In the genomic region with DNA sequence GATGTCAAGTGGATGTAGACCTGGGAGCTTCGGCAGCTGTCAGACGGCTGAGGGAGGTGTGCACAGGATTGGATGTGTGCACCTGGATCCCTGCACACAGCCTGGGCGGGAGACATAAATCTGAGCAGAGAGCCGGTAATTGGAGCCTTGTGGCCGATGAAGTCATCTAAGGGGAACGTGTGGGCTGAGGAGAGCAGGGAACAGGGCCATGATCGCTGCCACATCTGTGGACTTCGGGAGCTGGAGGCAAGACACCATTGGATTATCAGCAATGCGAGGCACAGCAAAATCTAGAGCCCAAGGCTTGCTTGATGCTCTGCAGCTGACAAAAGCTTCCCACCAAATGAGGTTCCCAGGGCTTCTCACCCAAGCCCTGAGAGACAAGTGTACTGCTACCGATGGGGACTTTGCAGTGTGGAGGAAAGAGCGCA, we compare ENCODE assay signal across 19 cellular contexts.
DNase-seq lines count a peak whose midpoint lies in the region; ATAC-seq and TF ChIP-seq lines count a peak whose summit lies in the region.
"Had no signal": no experiment of that assay in that cellular context is flagged by ENCODE, and none has a peak within 500 bp of the region (broad histone marks: within the 10 kb centered on the region; RNA-seq: fewer than 3 reads in every experiment).

No MANE protein-coding gene starts in this region.

- TF ChIP-seq CTCF in foreskin fibroblast (IDR thresholded peaks at IDR 0.05; ENCODE audit: low read depth, low read length): no peak

- no peak for ATAC-seq in HG02623 (IDR thresholded peaks at IDR 0.05; ENCODE audit: unreplicated experiment)
- ATAC-seq: A549; activated CD8-positive, alpha-beta T cell treated with anti-CD3 and anti-CD28 coated beads, Interleukin-2, amount 10 ng/mL, durations not matched to agents 7 days and 5 days; activated naive CD8-positive, alpha-beta T cell treated with anti-CD3 and anti-CD28 coated beads, Interleukin-2, amount 50 U/mL, for 24 hours; GM12878; K562; stimulated activated naive CD8-positive, alpha-beta T cell treated with anti-CD3 and anti-CD28 coated beads, Interleukin-15, Interleukin-2, amounts not matched to agents 100 U/mL and 50 U/mL, for 24 hours had no signal

- no peak overlapping the region for H3K4me3 ChIP-seq in foreskin fibroblast (ENCODE audit: low read depth in 1 of 2, low read length in 2 of 2)
- H3K4me3 ChIP-seq: A549, dorsolateral prefrontal cortex, GM12878, heart right ventricle, K562, upper lobe of left lung had no signal

- TF ChIP-seq RAD21 in Ishikawa (IDR thresholded peaks at IDR 0.05; ENCODE audit: low read depth): no peak

- DNase-seq in NCI-H2107 treated with DMSO at 0.1 percent for 48 hours (lab: John Stamatoyannopoulos, UW; ENCODE audit: unreplicated experiment) (peak; percentile 5), NCI-H2107 (lab: John Stamatoyannopoulos, UW) (no peak), foreskin fibroblast (peak; percentile 36 to 75), stromal cell of bone marrow (ENCODE audit: low read depth) (peak; percentile 11), SIG-M5 (lab: John Stamatoyannopoulos, UW) (no peak), cerebellar nuclear complex (lab: John Stamatoyannopoulos, UW) (no peak)
- DNase-seq: activated CD8-positive, alpha-beta T cell treated with anti-CD3 and anti-CD28 coated beads, Interleukin-2, amount 10 ng/mL, durations not matched to agents 7 days and 5 days; activated naive CD8-positive, alpha-beta T cell treated with anti-CD3 and anti-CD28 coated beads, Interleukin-2, amount 50 U/mL, for 24 hours; CD8-positive, alpha-beta memory T cell; dorsolateral prefrontal cortex; heart right ventricle; stimulated activated CD4-positive, alpha-beta T cell treated with anti-CD3 and anti-CD28 coated beads, Interleukin-15, amount 100 ng/mL, for 24 hours; stimulated activated naive CD8-positive, alpha-beta T cell treated with anti-CD3 and anti-CD28 coated beads, Interleukin-15, Interleukin-2, amounts not matched to agents 100 U/mL and 50 U/mL, for 24 hours; upper lobe of left lung had no signal

- no peak for TF ChIP-seq EP300 in Ishikawa (IDR thresholded peaks at IDR 0.05; ENCODE audit: borderline replicate concordance)

TF ChIP-seq in Ishikawa, 13 proteins besides CTCF, POLR2A, EP300 and RAD21:
- TF ChIP-seq YY1 (IDR thresholded peaks at IDR 0.05; ENCODE audit: low read depth) (no peak), TCF12 (IDR thresholded peaks at IDR 0.05; ENCODE audit: low read depth) (no peak), ZBTB7A (IDR thresholded peaks at IDR 0.05; ENCODE audit: low read depth) (no peak), NFIC (IDR thresholded peaks at IDR 0.05) (no peak)
- TF ChIP-seq, protein P1, sequence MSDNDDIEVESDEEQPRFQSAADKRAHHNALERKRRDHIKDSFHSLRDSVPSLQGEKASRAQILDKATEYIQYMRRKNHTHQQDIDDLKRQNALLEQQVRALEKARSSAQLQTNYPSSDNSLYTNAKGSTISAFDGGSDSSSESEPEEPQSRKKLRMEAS (IDR thresholded peaks at IDR 0.05): peak; percentile 73
- TF ChIP-seq, protein P2, sequence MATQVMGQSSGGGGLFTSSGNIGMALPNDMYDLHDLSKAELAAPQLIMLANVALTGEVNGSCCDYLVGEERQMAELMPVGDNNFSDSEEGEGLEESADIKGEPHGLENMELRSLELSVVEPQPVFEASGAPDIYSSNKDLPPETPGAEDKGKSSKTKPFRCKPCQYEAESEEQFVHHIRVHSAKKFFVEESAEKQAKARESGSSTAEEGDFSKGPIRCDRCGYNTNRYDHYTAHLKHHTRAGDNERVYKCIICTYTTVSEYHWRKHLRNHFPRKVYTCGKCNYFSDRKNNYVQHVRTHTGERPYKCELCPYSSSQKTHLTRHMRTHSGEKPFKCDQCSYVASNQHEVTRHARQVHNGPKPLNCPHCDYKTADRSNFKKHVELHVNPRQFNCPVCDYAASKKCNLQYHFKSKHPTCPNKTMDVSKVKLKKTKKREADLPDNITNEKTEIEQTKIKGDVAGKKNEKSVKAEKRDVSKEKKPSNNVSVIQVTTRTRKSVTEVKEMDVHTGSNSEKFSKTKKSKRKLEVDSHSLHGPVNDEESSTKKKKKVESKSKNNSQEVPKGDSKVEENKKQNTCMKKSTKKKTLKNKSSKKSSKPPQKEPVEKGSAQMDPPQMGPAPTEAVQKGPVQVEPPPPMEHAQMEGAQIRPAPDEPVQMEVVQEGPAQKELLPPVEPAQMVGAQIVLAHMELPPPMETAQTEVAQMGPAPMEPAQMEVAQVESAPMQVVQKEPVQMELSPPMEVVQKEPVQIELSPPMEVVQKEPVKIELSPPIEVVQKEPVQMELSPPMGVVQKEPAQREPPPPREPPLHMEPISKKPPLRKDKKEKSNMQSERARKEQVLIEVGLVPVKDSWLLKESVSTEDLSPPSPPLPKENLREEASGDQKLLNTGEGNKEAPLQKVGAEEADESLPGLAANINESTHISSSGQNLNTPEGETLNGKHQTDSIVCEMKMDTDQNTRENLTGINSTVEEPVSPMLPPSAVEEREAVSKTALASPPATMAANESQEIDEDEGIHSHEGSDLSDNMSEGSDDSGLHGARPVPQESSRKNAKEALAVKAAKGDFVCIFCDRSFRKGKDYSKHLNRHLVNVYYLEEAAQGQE (IDR thresholded peaks at IDR 0.05; ENCODE audit: low read depth): no peak

Comparison
In these comparisons a context has a peak if more than half of its experiments do, and no peak if none do; other contexts are left out.
1. DNase-seq: peak in NCI-H2107 treated with DMSO at 0.1 percent for 48 hours (single experiment), foreskin fibroblast (2 of 2) and stromal cell of bone marrow (single experiment); none in NCI-H2107 (single experiment), SIG-M5 (single experiment) and cerebellar nuclear complex (0 of 2).